8 cellular contexts compared by ENCODE assay signal in the genomic region with DNA sequence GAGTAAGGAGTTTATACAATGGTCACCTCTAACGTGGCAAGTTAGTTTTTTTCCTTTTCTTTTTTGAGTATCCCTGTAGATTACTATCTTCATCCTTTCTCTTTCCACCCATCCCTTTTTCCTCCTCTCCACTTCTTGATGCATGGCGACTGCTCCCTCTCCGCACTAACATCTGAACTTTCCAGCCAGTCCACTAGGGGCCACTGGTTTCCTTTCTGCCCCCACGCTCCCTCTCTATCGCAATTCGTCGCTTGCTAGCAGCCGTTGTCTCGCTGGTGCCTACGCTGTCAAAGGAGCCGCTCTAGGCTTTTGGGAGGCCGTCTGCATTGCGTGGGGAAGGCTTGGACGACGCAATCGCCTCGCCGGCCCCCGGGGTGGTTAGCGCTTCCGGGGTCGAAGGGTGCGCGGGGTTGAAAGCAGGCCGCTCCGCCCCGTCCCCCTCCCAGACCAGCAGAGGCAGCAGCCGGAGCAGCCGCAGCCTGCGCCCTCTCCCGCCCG. TPM values are rescaled to one million over a fixed set of nuclear protein-coding genes. Genes with fewer than 3 reads are reported as not detected.
A peak's percentile ranks its signal among the peaks of the same experiment; 100 is the strongest.
DNase-seq lines count a peak whose midpoint lies in the region; ATAC-seq, FAIRE-seq and TF ChIP-seq lines count a peak whose summit lies in the region.

Gene PCBP2 (plus strand): TSS at position 442 of the 498 bp plus-strand sequence. CDS start 2,699 bp downstream, outside the sequence.

- DNase-seq in GM12891 (ENCODE audit: insufficient read length, low spot score) (peak; percentile 95), NCI-H146 (lab: John Stamatoyannopoulos, UW) (peak; percentile 100), amniotic stem cell (lab: John Stamatoyannopoulos, UW) (peak; percentile 98), left cardiac atrium (peak; percentile 98), prostate gland (ENCODE audit: low spot score) (peak; percentile 98), urothelium cell line (ENCODE audit: low spot score) (peak; percentile 98)

- TF ChIP-seq POLR2A in GM12891 (IDR thresholded peaks at IDR 0.05; ENCODE audit: low read depth, low read length) (peak; percentile 79), prostate gland (IDR thresholded peaks at IDR 0.05) (peak; percentile 63)

- peak; percentile 94 for ATAC-seq in HG02852 (IDR thresholded peaks at IDR 0.05; ENCODE audit: unreplicated experiment)
- ATAC-seq in left cardiac atrium, result peak; percentile 97 to 98

- no peaks in the 10 kb centered on the region for H3K9me3 ChIP-seq in prostate gland

- peak; percentile 71 to 98 (median 92) for TF ChIP-seq CTCF in prostate gland (IDR thresholded peaks at IDR 0.05)

- peaks cover 6% of the 10 kb centered on the region for H3K4me1 ChIP-seq in prostate gland (replicated peaks)

- peaks cover 2 to 24% of the 10 kb centered on the region in 2 donors for H3K36me3 ChIP-seq in prostate gland

- H3K27me3 ChIP-seq in prostate gland (replicated peaks; ENCODE audit: insufficient read depth), result no peaks in the 10 kb centered on the region

- H3K27ac ChIP-seq in prostate gland, result peak within 1 kb of the TSS; percentile 97

- H3K4me3 ChIP-seq in prostate gland, result peak within 1 kb of the TSS; percentile 72 to 85

- intact Hi-C loops in T-helper 1 cell treated with Interleukin-12 subunit alpha and Interleukin-12 subunit beta and Interleukin-4 antibody, amounts not matched to agents 30 ng/mL and 1 ng/mL, for 36 hours (cut with micrococcal nuclease), result loop anchor here (1.0 to 5.0 kb wide), 15 partner anchors 10 to 445 kb away; partner anchors contain the start of genes AAAS, ATP5MC2, CALCOCO1 and CSAD
- intact Hi-C loops in left cardiac atrium (cut with DNase I) (loop anchor here in 1 of 2 donors (5.0 kb wide), 1 partner anchor 51 kb away; the partner anchor contains the start of gene TARBP2), prostate gland (cut with DNase I) (loop anchor here (5.0 kb wide), 1 partner anchor 51 kb away; the partner anchor contains the start of gene TARBP2)

- under 1% methylated on average over 22 of the region's 32 CpGs for WGBS in prostate gland

- FAIRE-seq in GM12891 (lab: Jason Lieb, UNC), result peak; percentile 89
- FAIRE-seq in urothelium cell line (lab: Jason Lieb, UNC), result peak; percentile 62

TF ChIP-seq in GM12891, 5 proteins besides CTCF, POLR2A, EP300 and RAD21:
- TF ChIP-seq POLR2AphosphoS5 (IDR thresholded peaks at IDR 0.05; ENCODE audit: low read depth, low read length) (peak; percentile 89), SPI1 (IDR thresholded peaks at IDR 0.05; ENCODE audit: low read depth, low read length) (no peak), TAF1 (IDR thresholded peaks at IDR 0.05; ENCODE audit: low read depth, low read length) (peak; percentile 67), PAX5 (IDR thresholded peaks at IDR 0.05; ENCODE audit: insufficient read depth, low read length, severe bottlenecking) (peak; percentile 20), POU2F2 (IDR thresholded peaks at IDR 0.05; ENCODE audit: low read depth, low read length) (peak; percentile 45)

RNA-seq across cellular contexts. Expression of gene PCBP2, which starts in this region (rescaled TPM):
- 546 TPM for polyA plus RNA-seq in GM12891 (2012; ENCODE audit: low read depth, missing spikeins)
- total RNA-seq in T-helper 1 cell treated with Interleukin-12 subunit alpha and Interleukin-12 subunit beta and Interleukin-4 antibody, amounts not matched to agents 30 ng/mL and 1 ng/mL, for 36 hours, result 684 and 700 TPM in 2 replicates
- total RNA-seq in left cardiac atrium, result 100 to 1,000 TPM; 504 to 545 TPM
- total RNA-seq in prostate gland, result 100 to 1,000 TPM; 322 to 534 TPM

Comparison
In these comparisons a context has a peak if more than half of its experiments do, and no peak if none do; other contexts are left out.
1. Peak in every context shown above with its lines: DNase-seq, ATAC-seq, H3K4me3 ChIP-seq and H3K27ac ChIP-seq.